10 cellular contexts compared by ENCODE assay signal in genomic region chr1:208159542-208160258, GRCh38.
A peak's percentile ranks its signal among the peaks of the same experiment; 100 is the strongest.
DNase-seq lines count a peak whose midpoint lies in the region; ATAC-seq and TF ChIP-seq lines count a peak whose summit lies in the region.
"Had no signal": no experiment of that assay in that cellular context is flagged by ENCODE, and none has a peak within 500 bp of the region (broad histone marks: within the 10 kb centered on the region; RNA-seq: fewer than 3 reads in every experiment).

No MANE protein-coding gene starts in this region.

- H3K27ac Mint-ChIP-seq in T-helper 2 cell treated with Interferon-gamma antibody and Interleukin-4, amounts not matched to agents 5 μg/mL and 100 μg/mL, for 36 hours = no peak overlapping the region
- no peak overlapping the region for H3K27ac Mint-ChIP-seq in activated T-cell treated with anti-CD3 and anti-CD28 coated beads, Interleukin-2, amount 50 U/mL, for 24 hours

- H3K4me1 ChIP-seq in SJCRH30 (peaks cover 29% of the 10 kb centered on the region), rectal smooth muscle tissue (ENCODE audit: control insufficient read depth, insufficient read depth, low read length) (peaks cover 29% of the 10 kb centered on the region)

- DNase-seq in EL (peak; percentile 47), SJCRH30 (peak; percentile 88 to 91), foreskin fibroblast (peak; percentile 93 to 96), globus pallidus (ENCODE audit: low spot score) (no peak)
- no peak for DNase-seq in T-helper 2 cell treated with Interferon-gamma antibody and Interleukin-4, amounts not matched to agents 5 μg/mL and 100 μg/mL, for 36 hours (ENCODE audit: low spot score)
- DNase-seq in activated T-cell treated with anti-CD3 and anti-CD28 coated beads, Interleukin-2, amount 50 U/mL, for 24 hours = no peak
- DNase-seq: activated CD4-positive, alpha-beta T cell treated with anti-CD3 and anti-CD28 coated beads, Interleukin-2, amount 50 U/mL, for 48 hours; midbrain had no signal

- H3K36me3 Mint-ChIP-seq in T-helper 2 cell treated with Interferon-gamma antibody and Interleukin-4, amounts not matched to agents 5 μg/mL and 100 μg/mL, for 36 hours (ENCODE audit: low read depth) = no peaks in the 10 kb centered on the region
- no peaks in the 10 kb centered on the region for H3K36me3 Mint-ChIP-seq in activated T-cell treated with anti-CD3 and anti-CD28 coated beads, Interleukin-2, amount 50 U/mL, for 24 hours (ENCODE audit: low read depth)

- H3K9me3 Mint-ChIP-seq in T-helper 2 cell treated with Interferon-gamma antibody and Interleukin-4, amounts not matched to agents 5 μg/mL and 100 μg/mL, for 36 hours = no peaks in the 10 kb centered on the region
- H3K9me3 Mint-ChIP-seq in activated T-cell treated with anti-CD3 and anti-CD28 coated beads, Interleukin-2, amount 50 U/mL, for 24 hours = no peaks in the 10 kb centered on the region

- H3K9ac ChIP-seq in rectal smooth muscle tissue (ENCODE audit: low read length) = no peak overlapping the region

- no peak overlapping the region for H3K4me3 Mint-ChIP-seq in T-helper 2 cell treated with Interferon-gamma antibody and Interleukin-4, amounts not matched to agents 5 μg/mL and 100 μg/mL, for 36 hours
- H3K4me3 Mint-ChIP-seq in activated T-cell treated with anti-CD3 and anti-CD28 coated beads, Interleukin-2, amount 50 U/mL, for 24 hours = no peak overlapping the region

- H3K27me3 ChIP-seq in SJCRH30 (no peaks in the 10 kb centered on the region), rectal smooth muscle tissue (ENCODE audit: control insufficient read depth, insufficient read depth, low read length) (no peaks in the 10 kb centered on the region)

- H3K4me3 ChIP-seq in SJCRH30 (no peak overlapping the region), foreskin fibroblast (ENCODE audit: low read depth in 1 of 2, low read length in 2 of 2) (no peak overlapping the region), rectal smooth muscle tissue (ENCODE audit: low read length) (no peak overlapping the region)

- no peaks in the 10 kb centered on the region for H3K36me3 ChIP-seq in SJCRH30
- no peaks in the 10 kb centered on the region for H3K36me3 ChIP-seq in rectal smooth muscle tissue (ENCODE audit: control insufficient read depth, insufficient read depth, low read length)

- H3K4me1 Mint-ChIP-seq in T-helper 2 cell treated with Interferon-gamma antibody and Interleukin-4, amounts not matched to agents 5 μg/mL and 100 μg/mL, for 36 hours (ENCODE audit: low read depth) = no peaks in the 10 kb centered on the region
- H3K4me1 Mint-ChIP-seq in activated T-cell treated with anti-CD3 and anti-CD28 coated beads, Interleukin-2, amount 50 U/mL, for 24 hours (ENCODE audit: low read depth) = no peaks in the 10 kb centered on the region

- H3K27ac ChIP-seq in SJCRH30 = no peak overlapping the region; the same call in 1 of the 2 replicates
- peak overlapping the region; percentile 21 for H3K27ac ChIP-seq in rectal smooth muscle tissue (ENCODE audit: low read depth, low read length)

- TF ChIP-seq CTCF in foreskin fibroblast (IDR thresholded peaks at IDR 0.05; ENCODE audit: low read depth, low read length) = no peak

- H3K9me3 ChIP-seq in SJCRH30 (replicated peaks) = no peaks in the 10 kb centered on the region

- no peak for ATAC-seq in HG02852 (IDR thresholded peaks at IDR 0.05; ENCODE audit: unreplicated experiment)

- H3K27me3 Mint-ChIP-seq in T-helper 2 cell treated with Interferon-gamma antibody and Interleukin-4, amounts not matched to agents 5 μg/mL and 100 μg/mL, for 36 hours (ENCODE audit: low read depth) = peaks cover 20% of the 10 kb centered on the region
- peaks cover 30% of the 10 kb centered on the region for H3K27me3 Mint-ChIP-seq in activated T-cell treated with anti-CD3 and anti-CD28 coated beads, Interleukin-2, amount 50 U/mL, for 24 hours

Comparison
In these comparisons a context has a peak if more than half of its experiments do, and no peak if none do; other contexts are left out.
1. DNase-seq: peak in EL (single experiment), SJCRH30 (2 of 2) and foreskin fibroblast (2 of 2); none in T-helper 2 cell treated with Interferon-gamma antibody and Interleukin-4, amounts not matched to agents 5 μg/mL and 100 μg/mL, for 36 hours (single experiment), globus pallidus (single experiment) and activated T-cell treated with anti-CD3 and anti-CD28 coated beads, Interleukin-2, amount 50 U/mL, for 24 hours (single experiment).